In genomic region chr14:105224845-105225585, GRCh38 we compare ENCODE assay signal across 20 cellular contexts. TPM values are rescaled to one million over a fixed set of nuclear protein-coding genes. Genes with fewer than 3 reads are reported as not detected.
DNase-seq lines count a peak whose midpoint lies in the region; ATAC-seq, FAIRE-seq and TF ChIP-seq lines count a peak whose summit lies in the region.
"Had no signal": no experiment of that assay in that cellular context is flagged by ENCODE, and none has a peak within 500 bp of the region (broad histone marks: within the 10 kb centered on the region; RNA-seq: fewer than 3 reads in every experiment).

No MANE protein-coding gene starts in this region.

- H3K4me3 ChIP-seq in right lobe of liver (no peak overlapping the region), HepG2 (replicated peaks in 1 of 3; ENCODE audit: insufficient read depth in 1 of 3, low read depth in 2 of 3, low read length in 3 of 3) (no peak overlapping the region), PC-3 (ENCODE audit: low read length) (no peak overlapping the region), lower lobe of right lung (no peak overlapping the region)
- H3K4me3 ChIP-seq: GM23248, PC-9 had no signal

- TF ChIP-seq CTCF in right lobe of liver (IDR thresholded peaks at IDR 0.05) (no peak), HepG2 (CRISPR knock-in tag; IDR thresholded peaks at IDR 0.05) (no peak), PC-3 (conservative IDR thresholded peaks at IDR 0.05; ENCODE audit: low read depth, low read length) (no peak), lower lobe of right lung (IDR thresholded peaks at IDR 0.05) (no peak)

- TF ChIP-seq EP300 in HepG2 (IDR thresholded peaks at IDR 0.05; ENCODE audit: low read depth in 2 of 2, low read length in 2 of 2) (no peak), HepG2 (CRISPR knock-in tag; IDR thresholded peaks at IDR 0.05; ENCODE audit: borderline replicate concordance) (no peak)

- H3K36me3 ChIP-seq in right lobe of liver (peaks cover 0 to 12% (median 1%) of the 10 kb centered on the region in 4 donors), HepG2 (replicated peaks in 1 of 2; ENCODE audit: control insufficient read depth in 1 of 2, insufficient read depth in 2 of 2, low read length in 2 of 2) (peaks cover 15 to 40% of the 10 kb centered on the region in 2 experiments; a peak in 4 of 5 replicates), PC-3 (ENCODE audit: low read depth, low read length) (no peaks in the 10 kb centered on the region; the same call in 1 of the 2 replicates), lower lobe of right lung (peaks cover 47% of the 10 kb centered on the region)

- H3K4me1 ChIP-seq in right lobe of liver (no peaks in the 10 kb centered on the region), HepG2 (ENCODE audit: insufficient read depth, low read length) (no peaks in the 10 kb centered on the region), PC-3 (ENCODE audit: insufficient read depth, low read length) (peaks cover 11% of the 10 kb centered on the region), lower lobe of right lung (no peaks in the 10 kb centered on the region)

- no peaks in the 10 kb centered on the region for H3K27me3 ChIP-seq in right lobe of liver
- no peaks in the 10 kb centered on the region for H3K27me3 ChIP-seq in HepG2 (ENCODE audit: control insufficient read depth in 1 of 2, insufficient read depth in 2 of 2, low read length in 2 of 2)
- H3K27me3 ChIP-seq in PC-3 (ENCODE audit: low read length), result no peaks in the 10 kb centered on the region
- H3K27me3 ChIP-seq in lower lobe of right lung (ENCODE audit: low read depth), result no peaks in the 10 kb centered on the region

- no peak overlapping the region for H3K27ac ChIP-seq in right lobe of liver
- no peak overlapping the region for H3K27ac ChIP-seq in HepG2 (ENCODE audit: extremely low read length, insufficient read depth, low read length)
- H3K27ac ChIP-seq in PC-3 (ENCODE audit: low read length), result no peak overlapping the region
- H3K27ac ChIP-seq in lower lobe of right lung, result peak overlapping the region; percentile 77
- H3K27ac ChIP-seq: GM23248, PC-9, RWPE1 had no signal

- no TSS peak for BruUV-seq in HepG2 (replicated peaks; lab: Mats Ljungman, UMichigan)
- BruUV-seq in PC-3 (replicated peaks; lab: Mats Ljungman, UMichigan), result no TSS peak

- no peaks in the 10 kb centered on the region for H4K20me1 ChIP-seq in HepG2 (ENCODE audit: insufficient read depth, low read length)
- no peaks in the 10 kb centered on the region for H4K20me1 ChIP-seq in PC-3 (ENCODE audit: low read length)

- no peaks in the 10 kb centered on the region for H3F3A ChIP-seq in PC-3 (ENCODE audit: low read length, unreplicated experiment)

- TF ChIP-seq RAD21 in HepG2 (CRISPR knock-in tag; IDR thresholded peaks at IDR 0.05), result no peak

- H3K4me2 ChIP-seq in HepG2 (ENCODE audit: low read depth, low read length) (no peak overlapping the region), PC-3 (ENCODE audit: low read length) (no peak overlapping the region)
- H3K4me2 ChIP-seq: PC-9 had no signal

- H3K9me3 ChIP-seq in right lobe of liver (no peaks in the 10 kb centered on the region), HepG2 (ENCODE audit: low read length) (no peaks in the 10 kb centered on the region), PC-3 (ENCODE audit: low read length) (no peaks in the 10 kb centered on the region), lower lobe of right lung (no peaks in the 10 kb centered on the region)

- CTCF ChIA-PET in HepG2 (lab: Yijun Ruan, JAX; ENCODE audit: low intra/inter-chr PET ratio, low total read pairs), result no interaction called here
- CTCF ChIA-PET in PC-3 (lab: Charles Lee), result no interaction called here

- intact Hi-C loops in right lobe of liver (cut with DNase I), result no loop called here
- intact Hi-C loops in HepG2 (cut with micrococcal nuclease; ENCODE audit: unreplicated experiment), result no loop called here
- intact Hi-C loops in PC-3 (cut with micrococcal nuclease), result no loop called here
- intact Hi-C loops in lower lobe of right lung (cut with DNase I), result no loop called here

- H3K79me2 ChIP-seq in HepG2 (ENCODE audit: insufficient read depth, low read length), result no peaks in the 10 kb centered on the region
- H3K79me2 ChIP-seq in PC-3 (ENCODE audit: low read length), result no peaks in the 10 kb centered on the region

- ATAC-seq in right lobe of liver, result no peak
- no peak for ATAC-seq in HepG2
- no peak for ATAC-seq in PC-3
- ATAC-seq in lower lobe of right lung, result peak in 1 of 2 donors; percentile 30
- no peak for ATAC-seq in HG02885 (IDR thresholded peaks at IDR 0.05; ENCODE audit: poor library complexity, unreplicated experiment)
- ATAC-seq in GM21619 (IDR thresholded peaks at IDR 0.05; ENCODE audit: unreplicated experiment), result no peak

- POLR2A ChIA-PET in HepG2 (lab: Yijun Ruan, JAX) (no interaction called here), PC-3 (lab: Charles Lee; ENCODE audit: unreplicated experiment) (no interaction called here)

- H3K9ac ChIP-seq in HepG2 (ENCODE audit: insufficient read depth, low read depth, low read length) (no peak overlapping the region), PC-3 (ENCODE audit: low read length) (no peak overlapping the region)
- H3K9ac ChIP-seq: GM23248 had no signal

- TF ChIP-seq POLR2A in right lobe of liver (IDR thresholded peaks at IDR 0.05) (no peak), HepG2 (IDR thresholded peaks at IDR 0.05; ENCODE audit: insufficient read depth in 1 of 2, low read depth in 2 of 2, low read length in 2 of 2) (no peak)

- WGBS in right lobe of liver (ENCODE audit: insufficient coverage, low coverage, low lambda C conversion rate, missing lambda C conversion rate), result 100% methylated on average over 1 of the region's 11 CpGs
- WGBS in HepG2 (ENCODE audit: low lambda C conversion rate), result 97% methylated on average over 7 of the region's 11 CpGs

- H2AFZ ChIP-seq in HepG2 (ENCODE audit: low read length), result no peak overlapping the region
- no peak overlapping the region for H2AFZ ChIP-seq in PC-3 (ENCODE audit: low read length)
- H2AFZ ChIP-seq: GM23248, PC-9 had no signal

- H3K9me2 ChIP-seq in PC-3 (replicated peaks; ENCODE audit: low read length), result no peaks in the 10 kb centered on the region

- FAIRE-seq in HepG2 (lab: Jason Lieb, UNC), result no peak

- DNase-seq in right lobe of liver, result peak in 2 of 3 donors; percentile 24 to 42
- DNase-seq in HepG2 (ENCODE audit: low spot score), result no peak
- DNase-seq in PC-3, result peak; percentile 43
- DNase-seq in lower lobe of right lung, result no peak
- no peak for DNase-seq in epidermal melanocyte (ENCODE audit: insufficient read length, low spot score)
- DNase-seq: ACHN, AML-193, DMS153, GDM1, GM23248, HCEC 1CT, KG1, NCI-H1417 treated with DMSO at 0.1 percent for 48 hours, NCI-H187 treated with DMSO at 0.1 percent for 48 hours, NCI-H2227 treated with DMSO at 0.1 percent for 48 hours, NCI-H524, PC-9 had no signal

- in situ Hi-C loops in HepG2 (cut with HindIII; ENCODE audit: extremely low pct_ligation_motif_present, low pct_unique_long_range_greater_than_20kb), result no loop called here

RNA-seq across cellular contexts. Expression of gene BTBD6, which starts 23.3 kb away (rescaled TPM):
- total RNA-seq in right lobe of liver, result 10 to 100 TPM; 16.5 to 25.0 (median 17.7) TPM
- not detected in 2 replicates for total RNA-seq in HepG2 (2016; rRNA removed; fragmentation: Illumina TruSeq; extraction: Trizol)
- not detected in 2 replicates for total RNA-seq in HepG2 (2016; cell fraction: cytosol; rRNA removed; fragmentation: Illumina TruSeq; extraction: Trizol; ENCODE audit: low read depth)
- total RNA-seq in HepG2 (2016; cell fraction: insoluble cytoplasmic fraction; rRNA removed; fragmentation: Illumina TruSeq; extraction: Trizol), result not detected in 2 replicates
- total RNA-seq in HepG2 (2016; cell fraction: membrane; rRNA removed; fragmentation: Illumina TruSeq; extraction: Trizol), result not detected in 2 replicates
- total RNA-seq in HepG2 (2016; cell fraction: nucleus; rRNA removed; fragmentation: Illumina TruSeq; extraction: Trizol), result not detected in 2 replicates
- not detected in 2 replicates for polyA plus RNA-seq in HepG2 (2011; rRNA removed)
- not detected in 2 replicates for polyA plus RNA-seq in HepG2 (2011; cell fraction: cytosol; rRNA removed)
- polyA plus RNA-seq in HepG2 (2011; cell fraction: nucleus; rRNA removed), result not detected in 2 replicates
- polyA plus RNA-seq in HepG2 (2012), result 0.08 and 0.11 TPM in 2 replicates
- polyA plus RNA-seq in HepG2 (2016; cell fraction: cytosol; fragmentation: Illumina TruSeq; extraction: Trizol; ENCODE audit: low read depth), result not detected in 2 replicates
- polyA plus RNA-seq in HepG2 (2016; cell fraction: insoluble cytoplasmic fraction; fragmentation: Illumina TruSeq; extraction: Trizol; ENCODE audit: low read depth), result not detected in 2 replicates
- polyA plus RNA-seq in HepG2 (2016; cell fraction: membrane; fragmentation: Illumina TruSeq; extraction: Trizol; ENCODE audit: low read depth), result not detected in 2 replicates
- polyA plus RNA-seq in HepG2 (2016; cell fraction: nucleus; fragmentation: Illumina TruSeq; extraction: Trizol; ENCODE audit: insufficient read depth, low read depth), result not detected in 2 replicates
- 40.4 TPM in 1 of 2 replicates, not detected in the other for polyA minus RNA-seq in HepG2 (2011; rRNA and poly(A)+ RNA removed; ENCODE audit: low replicate concordance)
- polyA minus RNA-seq in HepG2 (2011; cell fraction: cytosol; rRNA and poly(A)+ RNA removed), result not detected in 2 replicates
- polyA minus RNA-seq in HepG2 (2011; cell fraction: nucleus; rRNA and poly(A)+ RNA removed), result 0.26 TPM in 1 of 2 replicates, not detected in the other
- total RNA-seq in PC-3 (2014; rRNA removed), result 104 and 119 TPM in 2 replicates
- total RNA-seq in lower lobe of right lung, result 53.0 TPM

RNA-seq across cellular contexts. Expression of gene NUDT14, which starts 43.9 kb away (rescaled TPM):
- total RNA-seq in right lobe of liver, result 10 to 100 TPM in 5 of 6 experiments, 1 to 10 TPM in 1; 9.0 to 27.4 (median 11.4) TPM
- total RNA-seq in HepG2 (2016; rRNA removed; fragmentation: Illumina TruSeq; extraction: Trizol), result 4.0 and 5.8 TPM in 2 replicates
- total RNA-seq in HepG2 (2016; cell fraction: cytosol; rRNA removed; fragmentation: Illumina TruSeq; extraction: Trizol; ENCODE audit: low read depth), result 9.0 and 9.9 TPM in 2 replicates
- 4.4 and 5.8 TPM in 2 replicates for total RNA-seq in HepG2 (2016; cell fraction: insoluble cytoplasmic fraction; rRNA removed; fragmentation: Illumina TruSeq; extraction: Trizol)
- 7.1 and 10.6 TPM in 2 replicates for total RNA-seq in HepG2 (2016; cell fraction: membrane; rRNA removed; fragmentation: Illumina TruSeq; extraction: Trizol)
- 2.4 and 2.7 TPM in 2 replicates for total RNA-seq in HepG2 (2016; cell fraction: nucleus; rRNA removed; fragmentation: Illumina TruSeq; extraction: Trizol)
- 6.1 and 6.7 TPM in 2 replicates for polyA plus RNA-seq in HepG2 (2011; rRNA removed)
- 5.7 and 9.2 TPM in 2 replicates for polyA plus RNA-seq in HepG2 (2011; cell fraction: cytosol; rRNA removed)
- 5.6 and 6.5 TPM in 2 replicates for polyA plus RNA-seq in HepG2 (2011; cell fraction: nucleus; rRNA removed)
- polyA plus RNA-seq in HepG2 (2012), result 4.5 and 5.4 TPM in 2 replicates
- 11.3 and 13.8 TPM in 2 replicates for polyA plus RNA-seq in HepG2 (2016; cell fraction: cytosol; fragmentation: Illumina TruSeq; extraction: Trizol; ENCODE audit: low read depth)
- 4.0 and 5.1 TPM in 2 replicates for polyA plus RNA-seq in HepG2 (2016; cell fraction: insoluble cytoplasmic fraction; fragmentation: Illumina TruSeq; extraction: Trizol; ENCODE audit: low read depth)
- polyA plus RNA-seq in HepG2 (2016; cell fraction: membrane; fragmentation: Illumina TruSeq; extraction: Trizol; ENCODE audit: low read depth), result 7.8 and 10.1 TPM in 2 replicates
- polyA plus RNA-seq in HepG2 (2016; cell fraction: nucleus; fragmentation: Illumina TruSeq; extraction: Trizol; ENCODE audit: insufficient read depth, low read depth), result 5.5 and 5.6 TPM in 2 replicates
- 3.5 and 4.3 TPM in 2 replicates for polyA minus RNA-seq in HepG2 (2011; rRNA and poly(A)+ RNA removed; ENCODE audit: low replicate concordance)
- polyA minus RNA-seq in HepG2 (2011; cell fraction: cytosol; rRNA and poly(A)+ RNA removed), result 1.3 and 3.4 TPM in 2 replicates
- 1.3 and 1.9 TPM in 2 replicates for polyA minus RNA-seq in HepG2 (2011; cell fraction: nucleus; rRNA and poly(A)+ RNA removed)
- total RNA-seq in PC-3 (2014; rRNA removed), result 50.8 and 82.1 TPM in 2 replicates
- 54.5 TPM for total RNA-seq in lower lobe of right lung

RNA-seq across cellular contexts. Expression of gene JAG2, which starts 56.4 kb away (rescaled TPM):
- total RNA-seq in right lobe of liver, result 1 to 10 TPM; 1.1 to 3.5 (median 1.2) TPM
- 0.04 TPM in 1 of 2 replicates, not detected in the other for total RNA-seq in HepG2 (2016; rRNA removed; fragmentation: Illumina TruSeq; extraction: Trizol)
- not detected in 2 replicates for total RNA-seq in HepG2 (2016; cell fraction: cytosol; rRNA removed; fragmentation: Illumina TruSeq; extraction: Trizol; ENCODE audit: low read depth)
- total RNA-seq in HepG2 (2016; cell fraction: insoluble cytoplasmic fraction; rRNA removed; fragmentation: Illumina TruSeq; extraction: Trizol), result not detected in 2 replicates
- total RNA-seq in HepG2 (2016; cell fraction: membrane; rRNA removed; fragmentation: Illumina TruSeq; extraction: Trizol), result not detected in 2 replicates
- total RNA-seq in HepG2 (2016; cell fraction: nucleus; rRNA removed; fragmentation: Illumina TruSeq; extraction: Trizol), result not detected in 2 replicates
- 0.16 and 0.22 TPM in 2 replicates for polyA plus RNA-seq in HepG2 (2011; rRNA removed)
- 0.04 and 0.10 TPM in 2 replicates for polyA plus RNA-seq in HepG2 (2011; cell fraction: cytosol; rRNA removed)
- 1.3 and 3.3 TPM in 2 replicates for polyA plus RNA-seq in HepG2 (2011; cell fraction: nucleus; rRNA removed)
- 0.16 TPM in 1 of 2 replicates, not detected in the other for polyA plus RNA-seq in HepG2 (2012)
- not detected in 2 replicates for polyA plus RNA-seq in HepG2 (2016; cell fraction: cytosol; fragmentation: Illumina TruSeq; extraction: Trizol; ENCODE audit: low read depth)
- polyA plus RNA-seq in HepG2 (2016; cell fraction: insoluble cytoplasmic fraction; fragmentation: Illumina TruSeq; extraction: Trizol; ENCODE audit: low read depth), result not detected in 2 replicates
- not detected in 2 replicates for polyA plus RNA-seq in HepG2 (2016; cell fraction: membrane; fragmentation: Illumina TruSeq; extraction: Trizol; ENCODE audit: low read depth)
- not detected in 2 replicates for polyA plus RNA-seq in HepG2 (2016; cell fraction: nucleus; fragmentation: Illumina TruSeq; extraction: Trizol; ENCODE audit: insufficient read depth, low read depth)
- polyA minus RNA-seq in HepG2 (2011; rRNA and poly(A)+ RNA removed; ENCODE audit: low replicate concordance), result 0.36 and 6.6 TPM in 2 replicates
- polyA minus RNA-seq in HepG2 (2011; cell fraction: cytosol; rRNA and poly(A)+ RNA removed), result 0.44 TPM in 1 of 2 replicates, not detected in the other
- 0.13 TPM in 1 of 2 replicates, not detected in the other for polyA minus RNA-seq in HepG2 (2011; cell fraction: nucleus; rRNA and poly(A)+ RNA removed)
- 57.1 and 59.3 TPM in 2 replicates for total RNA-seq in PC-3 (2014; rRNA removed)
- 29.2 TPM for total RNA-seq in lower lobe of right lung
- polyA plus RNA-seq: GM23248 had no signal

Comparison
In these comparisons a context has a peak if more than half of its experiments do, and no peak if none do; other contexts are left out.
1. DNase-seq: peak in right lobe of liver (2 of 3) and PC-3 (single experiment); none in HepG2 (single experiment), lower lobe of right lung (single experiment) and epidermal melanocyte (single experiment).
2. RNA of gene BTBD6, which starts 23.3 kb away (total RNA-seq): 104 to 119 TPM in PC-3, 53.0 TPM in lower lobe of right lung (single experiment) and 16.5 to 25.0 TPM in right lobe of liver; not detected in HepG2; every median in the first group is over 10 times any median in the second.